Comparison of ENCODE assay signal across 11 cellular contexts in the genomic region with DNA sequence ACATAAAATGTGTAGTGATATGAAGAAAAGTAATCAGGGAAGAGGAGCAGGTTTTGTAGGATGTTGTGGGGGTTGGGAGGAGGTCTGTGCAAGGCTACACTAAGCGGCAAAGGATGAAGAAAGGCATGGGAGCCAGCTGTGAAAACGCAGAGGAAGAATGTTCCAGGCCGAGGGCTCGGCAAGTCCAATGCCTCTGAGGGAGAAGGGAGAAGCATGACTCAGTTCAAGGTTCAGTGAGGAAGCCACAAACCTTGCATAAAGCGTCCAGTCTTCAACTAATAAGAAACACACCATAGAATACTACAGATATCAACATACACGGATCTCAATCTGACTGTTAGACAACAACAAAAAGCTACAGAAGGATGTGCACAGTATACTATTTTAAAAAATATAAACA. TPM values are rescaled to one million over a fixed set of nuclear protein-coding genes. Genes with fewer than 3 reads are reported as not detected.
DNase-seq lines count a peak whose midpoint lies in the region; ATAC-seq and TF ChIP-seq lines count a peak whose summit lies in the region.
"Had no signal": no experiment of that assay in that cellular context is flagged by ENCODE, and none has a peak within 500 bp of the region (broad histone marks: within the 10 kb centered on the region; RNA-seq: fewer than 3 reads in every experiment).

No MANE protein-coding gene starts in this region.

- H3K4me3 ChIP-seq in HL-60 (replicated peaks; ENCODE audit: insufficient read depth, low read length), result no peak overlapping the region
- no peak overlapping the region for H3K4me3 ChIP-seq in hepatocyte
- H3K4me3 ChIP-seq in testis, result no peak overlapping the region

- peak in 1 of 2 experiments; percentile 81 for DNase-seq in HL-60 (ENCODE audit: low read depth in 1 of 2, low spot score in 1 of 2)
- DNase-seq in hepatocyte (ENCODE audit: low spot score), result peak; percentile 23
- DNase-seq in testis, result peak; percentile 41
- no peak for DNase-seq in SW480 (ENCODE audit: low spot score)
- DNase-seq in NCI-H2227 (lab: John Stamatoyannopoulos, UW; ENCODE audit: unreplicated experiment), result no peak
- DNase-seq: NCI-H446, occipital lobe had no signal

- ATAC-seq in activated T-helper 17 cell treated with anti-CD3 and anti-CD28 coated beads, Interleukin-2, amount 50 U/mL, for 72 hours (replicated peaks), result no peak

- peaks cover 40% of the 10 kb centered on the region for H3K4me1 Mint-ChIP-seq in brain
- H3K4me1 Mint-ChIP-seq in activated T-helper 17 cell treated with anti-CD3 and anti-CD28 coated beads, Interleukin-2, amount 50 U/mL, for 72 hours, result no peaks in the 10 kb centered on the region
- H3K4me1 Mint-ChIP-seq: central memory CD8-positive, alpha-beta T cell had no signal

- WGBS in hepatocyte (ENCODE audit: low lambda C conversion rate, missing lambda C conversion rate), result 49% methylated on average over 6 of the region's 6 CpGs
- WGBS in testis, 2 donors, result 27 to 47% methylated on average over 6 of the region's 6 CpGs

- H3K36me3 Mint-ChIP-seq in brain, result no peaks in the 10 kb centered on the region
- no peaks in the 10 kb centered on the region for H3K36me3 Mint-ChIP-seq in activated T-helper 17 cell treated with anti-CD3 and anti-CD28 coated beads, Interleukin-2, amount 50 U/mL, for 72 hours (ENCODE audit: low read depth)

- H3K79me2 ChIP-seq in hepatocyte, result peaks cover 9% of the 10 kb centered on the region

- TF ChIP-seq POLR2A in testis (IDR thresholded peaks at IDR 0.05), result no peak

- H3K27me3 Mint-ChIP-seq in brain, result no peaks in the 10 kb centered on the region
- H3K27me3 Mint-ChIP-seq in activated T-helper 17 cell treated with anti-CD3 and anti-CD28 coated beads, Interleukin-2, amount 50 U/mL, for 72 hours, result peaks cover 20% of the 10 kb centered on the region

- no peaks in the 10 kb centered on the region for H4K20me1 ChIP-seq in hepatocyte (ENCODE audit: insufficient read depth, poor library complexity, severe bottlenecking)

- H3K4me3 Mint-ChIP-seq in brain, result no peak overlapping the region
- H3K4me3 Mint-ChIP-seq in activated T-helper 17 cell treated with anti-CD3 and anti-CD28 coated beads, Interleukin-2, amount 50 U/mL, for 72 hours, result no peak overlapping the region
- H3K4me3 Mint-ChIP-seq: central memory CD8-positive, alpha-beta T cell; T-helper 1 cell treated with Interleukin-12 subunit alpha and Interleukin-12 subunit beta and Interleukin-4 antibody, amounts not matched to agents 30 μg/mL and 1 μg/mL, for 36 hours had no signal

- H3K9me3 ChIP-seq in hepatocyte (ENCODE audit: low read depth) (no peaks in the 10 kb centered on the region), testis (no peaks in the 10 kb centered on the region)

- TF ChIP-seq CTCF in HL-60 (IDR thresholded peaks at IDR 0.05; ENCODE audit: insufficient read depth, low read length) (no peak), brain (conservative IDR thresholded peaks at IDR 0.05) (no peak), hepatocyte (IDR thresholded peaks at IDR 0.05; ENCODE audit: poor library complexity) (no peak), testis (IDR thresholded peaks at IDR 0.05) (no peak)

- H3K27ac ChIP-seq in HL-60 (replicated peaks) (peak overlapping the region; percentile 9), hepatocyte (no peak overlapping the region), testis (no peak overlapping the region)

- no peaks in the 10 kb centered on the region for H3K4me1 ChIP-seq in hepatocyte (ENCODE audit: insufficient read depth)
- peaks cover 5% of the 10 kb centered on the region for H3K4me1 ChIP-seq in testis

- H2AFZ ChIP-seq in hepatocyte, result no peak overlapping the region

- H3K27ac Mint-ChIP-seq in brain, result peak overlapping the region in 3 of 5 experiments; percentile 3 to 26 (median 4)
- H3K27ac Mint-ChIP-seq in activated T-helper 17 cell treated with anti-CD3 and anti-CD28 coated beads, Interleukin-2, amount 50 U/mL, for 72 hours, result no peak overlapping the region
- H3K27ac Mint-ChIP-seq: T-helper 1 cell treated with Interleukin-12 subunit alpha and Interleukin-12 subunit beta and Interleukin-4 antibody, amounts not matched to agents 30 μg/mL and 1 μg/mL, for 36 hours had no signal

- no peaks in the 10 kb centered on the region for H3K27me3 ChIP-seq in HL-60 (ENCODE audit: insufficient read depth, poor library complexity, severe bottlenecking)
- no peaks in the 10 kb centered on the region for H3K27me3 ChIP-seq in hepatocyte
- H3K27me3 ChIP-seq in testis, result no peaks in the 10 kb centered on the region

- H3K36me3 ChIP-seq in hepatocyte (replicated peaks; ENCODE audit: insufficient read depth, low read depth) (no peaks in the 10 kb centered on the region), testis (ENCODE audit: low read depth, missing control alignments) (no peaks in the 10 kb centered on the region)

- intact Hi-C loops in testis (cut with DNase I; ENCODE audit: low total_unique reads), result no loop called here

- no peaks in the 10 kb centered on the region for H3K9me3 Mint-ChIP-seq in brain
- H3K9me3 Mint-ChIP-seq in activated T-helper 17 cell treated with anti-CD3 and anti-CD28 coated beads, Interleukin-2, amount 50 U/mL, for 72 hours, result no peaks in the 10 kb centered on the region
- H3K9me3 Mint-ChIP-seq: central memory CD8-positive, alpha-beta T cell; T-helper 1 cell treated with Interleukin-12 subunit alpha and Interleukin-12 subunit beta and Interleukin-4 antibody, amounts not matched to agents 30 μg/mL and 1 μg/mL, for 36 hours had no signal

- no peaks in the 10 kb centered on the region for H3K9me2 ChIP-seq in hepatocyte (replicated peaks; ENCODE audit: insufficient read depth)

- no peak overlapping the region for H3K4me2 ChIP-seq in hepatocyte

RNA-seq across cellular contexts. Expression of gene EPB41L3, which starts 16.2 kb away (rescaled TPM):
- polyA plus RNA-seq in brain (ENCODE audit: insufficient read depth, low read depth, low replicate concordance) (83.1 TPM), hepatocyte (20.8 and 22.9 TPM in 2 replicates), testis (ENCODE audit: insufficient read depth, low read depth, low replicate concordance) (152 TPM)
- total RNA-seq in hepatocyte (24.5 and 31.7 TPM in 2 replicates), testis (100 to 1,000 TPM; 274 to 403 TPM)
- under 1 TPM; 0.09 to 0.13 TPM for total RNA-seq in activated T-helper 17 cell treated with anti-CD3 and anti-CD28 coated beads, Interleukin-2, amount 50 U/mL, for 72 hours

Comparison
In these comparisons a context has a peak if more than half of its experiments do, and no peak if none do; other contexts are left out.
1. DNase-seq: peak in hepatocyte (single experiment) and testis (single experiment); none in SW480 (single experiment) and NCI-H2227 (single experiment).
2. RNA of gene EPB41L3, which starts 16.2 kb away (total RNA-seq): 274 to 403 TPM in testis and 24.5 to 31.7 TPM in hepatocyte; 0.09 to 0.13 TPM in activated T-helper 17 cell treated with anti-CD3 and anti-CD28 coated beads, Interleukin-2, amount 50 U/mL, for 72 hours; every median in the first group is over 10 times any median in the second.